8 cellular contexts compared by ENCODE assay signal in genomic region chr10:103967433-103968142, GRCh38. TPM values are rescaled to one million over a fixed set of nuclear protein-coding genes. Genes with fewer than 3 reads are reported as not detected.
DNase-seq lines count a peak whose midpoint lies in the region; ATAC-seq and TF ChIP-seq lines count a peak whose summit lies in the region.

No MANE protein-coding gene starts in this region.

- H3K4me1 Mint-ChIP-seq in CD4-positive, CD25-positive, alpha-beta regulatory T cell = peaks cover 32 to 59% (median 43%) of the 10 kb centered on the region in 4 donors

- H3K9me3 Mint-ChIP-seq in CD4-positive, CD25-positive, alpha-beta regulatory T cell = peaks cover 0 to 4% (median 0%) of the 10 kb centered on the region in 7 donors

- H3K9ac ChIP-seq in PC-3 (ENCODE audit: low read length) (peak overlapping the region; percentile 82), smooth muscle cell (ENCODE audit: low read depth) (peak overlapping the region; percentile 94)

- H3K36me3 ChIP-seq in CD4-positive, CD25-positive, alpha-beta regulatory T cell (ENCODE audit: control insufficient read depth, insufficient read depth, low read length) = no peaks in the 10 kb centered on the region
- no peaks in the 10 kb centered on the region for H3K36me3 ChIP-seq in PC-3 (ENCODE audit: low read depth, low read length)
- H3K36me3 ChIP-seq in breast epithelium = no peaks in the 10 kb centered on the region
- H3K36me3 ChIP-seq in smooth muscle cell (ENCODE audit: low read depth) = no peaks in the 10 kb centered on the region

- POLR2A ChIA-PET in PC-3 (lab: Charles Lee; ENCODE audit: unreplicated experiment) = interaction anchor here (0.6 kb wide), 1 partner anchor 78 kb away, joined by 4 read pairs; no protein-coding TSS in a partner anchor

- H3K4me2 ChIP-seq in PC-3 (ENCODE audit: low read length) (peak overlapping the region; percentile 92), smooth muscle cell (peak overlapping the region; percentile 100)

- H4K20me1 ChIP-seq in PC-3 (ENCODE audit: low read length) = peaks cover 33% of the 10 kb centered on the region
- peaks cover 48% of the 10 kb centered on the region for H4K20me1 ChIP-seq in smooth muscle cell (ENCODE audit: low read depth)

- intact Hi-C loops in PC-3 (cut with micrococcal nuclease) = loop anchor here (1.0 to 5.0 kb wide), 3 partner anchors 49 to 155 kb away; partner anchors contain the start of genes SFR1 and STN1
- intact Hi-C loops in breast epithelium (cut with DNase I; ENCODE audit: low total_unique reads) = loop anchor here (5.0 kb wide), 1 partner anchor 65 kb away; no protein-coding TSS in a partner anchor

- H2AFZ ChIP-seq in PC-3 (ENCODE audit: low read length) = peak overlapping the region; percentile 51; the same call in 1 of the 2 replicates
- H2AFZ ChIP-seq in smooth muscle cell (ENCODE audit: low read depth) = peak overlapping the region; percentile 86

- H3K27me3 Mint-ChIP-seq in CD4-positive, CD25-positive, alpha-beta regulatory T cell = no peaks in the 10 kb centered on the region

- peak overlapping the region; percentile 99 for H3K4me3 ChIP-seq in CD4-positive, CD25-positive, alpha-beta regulatory T cell (ENCODE audit: low read depth, low read length)
- peak overlapping the region; percentile 89 for H3K4me3 ChIP-seq in PC-3 (ENCODE audit: low read length)
- H3K4me3 ChIP-seq in breast epithelium = peak overlapping the region; percentile 86 to 94 (median 94)
- peak overlapping the region; percentile 94 for H3K4me3 ChIP-seq in smooth muscle cell

- no TSS peak for BruUV-seq in PC-3 (replicated peaks; lab: Mats Ljungman, UMichigan)

- peak overlapping the region; percentile 89 to 96 (median 96) for H3K27ac Mint-ChIP-seq in CD4-positive, CD25-positive, alpha-beta regulatory T cell

- H3K79me2 ChIP-seq in PC-3 (ENCODE audit: low read length) (peaks cover 51% of the 10 kb centered on the region), smooth muscle cell (ENCODE audit: low read depth) (peaks cover 50% of the 10 kb centered on the region)

- H3F3A ChIP-seq in PC-3 (ENCODE audit: low read length, unreplicated experiment) = no peaks in the 10 kb centered on the region
- H3F3A ChIP-seq in smooth muscle cell (ENCODE audit: low read depth) = no peaks in the 10 kb centered on the region

- no peaks in the 10 kb centered on the region for H3K27me3 ChIP-seq in CD4-positive, CD25-positive, alpha-beta regulatory T cell (ENCODE audit: control insufficient read depth, insufficient read depth, low read length)
- H3K27me3 ChIP-seq in PC-3 (ENCODE audit: low read length) (no peaks in the 10 kb centered on the region), breast epithelium (no peaks in the 10 kb centered on the region), smooth muscle cell (ENCODE audit: low read depth) (no peaks in the 10 kb centered on the region)

- peak; percentile 6 to 8 for ATAC-seq in CD4-positive, CD25-positive, alpha-beta regulatory T cell (ENCODE audit: low read depth in 2 of 2)
- peak; percentile 49 for ATAC-seq in GM18909 (IDR thresholded peaks at IDR 0.05; ENCODE audit: poor library complexity, unreplicated experiment)
- peak; percentile 33 for ATAC-seq in HG03097 (IDR thresholded peaks at IDR 0.05; ENCODE audit: low FRiP score, unreplicated experiment)
- peak; percentile 23 for ATAC-seq in PC-3

- 1% methylated on average over 56 of the region's 58 CpGs for WGBS in smooth muscle cell (ENCODE audit: low lambda C conversion rate)

- TF ChIP-seq POLR2A in breast epithelium (IDR thresholded peaks at IDR 0.05) = no peak

- peak overlapping the region; percentile 98 to 100 (median 98) for H3K4me3 Mint-ChIP-seq in CD4-positive, CD25-positive, alpha-beta regulatory T cell

- H3K9me2 ChIP-seq in PC-3 (replicated peaks; ENCODE audit: low read length) = no peaks in the 10 kb centered on the region

- peaks cover 3% of the 10 kb centered on the region for H3K36me3 Mint-ChIP-seq in CD4-positive, CD25-positive, alpha-beta regulatory T cell

- CTCF ChIA-PET in PC-3 (lab: Charles Lee) = no interaction called here

- peaks cover 44% of the 10 kb centered on the region for H3K4me1 ChIP-seq in CD4-positive, CD25-positive, alpha-beta regulatory T cell (ENCODE audit: control insufficient read depth, insufficient read depth, low read length, poor library complexity, severe bottlenecking)
- H3K4me1 ChIP-seq in PC-3 (ENCODE audit: insufficient read depth, low read length) = peaks cover 20% of the 10 kb centered on the region
- peaks cover 0 to 8% of the 10 kb centered on the region in 2 donors for H3K4me1 ChIP-seq in breast epithelium
- peaks cover 26% of the 10 kb centered on the region for H3K4me1 ChIP-seq in smooth muscle cell (ENCODE audit: low read depth)

- DNase-seq in CD4-positive, CD25-positive, alpha-beta regulatory T cell = peak in 2 of 3 donors; percentile 23 to 34
- DNase-seq in PC-3 (peak; percentile 37), breast epithelium (ENCODE audit: low spot score in 2 of 2) (no peak), iris pigment epithelial cell (ENCODE audit: low read depth) (peak; percentile 32), smooth muscle cell (lab: John Stamatoyannopoulos, UW; ENCODE audit: unreplicated experiment) (no peak), cortex of kidney (lab: John Stamatoyannopoulos, UW) (no peak)

- no peak for TF ChIP-seq CTCF in PC-3 (conservative IDR thresholded peaks at IDR 0.05; ENCODE audit: low read depth, low read length)
- no peak for TF ChIP-seq CTCF in breast epithelium (IDR thresholded peaks at IDR 0.05)
- TF ChIP-seq CTCF in smooth muscle cell (IDR thresholded peaks at IDR 0.05; ENCODE audit: borderline replicate concordance, insufficient read depth, poor library complexity, severe bottlenecking) = no peak

- peak overlapping the region; percentile 60 for H3K27ac ChIP-seq in CD4-positive, CD25-positive, alpha-beta regulatory T cell (ENCODE audit: insufficient read depth, low read length, poor library complexity, severe bottlenecking)
- H3K27ac ChIP-seq in PC-3 (ENCODE audit: low read length) = peak overlapping the region; percentile 30
- peak overlapping the region; percentile 96 to 100 for H3K27ac ChIP-seq in breast epithelium
- H3K27ac ChIP-seq in smooth muscle cell (ENCODE audit: low read depth) = peak overlapping the region; percentile 68

- no peaks in the 10 kb centered on the region for H3K9me3 ChIP-seq in CD4-positive, CD25-positive, alpha-beta regulatory T cell (ENCODE audit: control insufficient read depth in 2 of 2, low read length in 2 of 2)
- H3K9me3 ChIP-seq in PC-3 (ENCODE audit: low read length) (no peaks in the 10 kb centered on the region), breast epithelium (no peaks in the 10 kb centered on the region), smooth muscle cell (replicated peaks; ENCODE audit: low read depth) (no peaks in the 10 kb centered on the region)

RNA-seq across cellular contexts. Expression of gene SLK, which starts 0.6 kb away (rescaled TPM):
- total RNA-seq in CD4-positive, CD25-positive, alpha-beta regulatory T cell = 23.5 TPM
- polyA plus RNA-seq in CD4-positive, CD25-positive, alpha-beta regulatory T cell = 1 to 10 TPM; 3.2 to 6.0 (median 3.3) TPM
- total RNA-seq in PC-3 (2014; rRNA removed) = 17.3 and 20.2 TPM in 2 replicates
- 10 to 100 TPM; 63.2 to 94.4 (median 76.4) TPM for total RNA-seq in breast epithelium
- 45.7 and 54.9 TPM in 2 replicates for total RNA-seq in smooth muscle cell
- polyA plus RNA-seq in smooth muscle cell = 15.5 and 16.9 TPM in 2 replicates

RNA-seq across cellular contexts. Expression of gene STN1, which starts 49.6 kb away (rescaled TPM):
- 44.1 TPM for total RNA-seq in CD4-positive, CD25-positive, alpha-beta regulatory T cell
- polyA plus RNA-seq in CD4-positive, CD25-positive, alpha-beta regulatory T cell = 100 to 1,000 TPM in 3 of 4 donors, 10 to 100 TPM in 1; 94.5 to 122 (median 109) TPM
- total RNA-seq in PC-3 (2014; rRNA removed) (20.0 and 33.5 TPM in 2 replicates), breast epithelium (10 to 100 TPM; 23.8 to 31.2 (median 25.2) TPM), smooth muscle cell (34.9 and 37.9 TPM in 2 replicates)
- 38.6 and 47.8 TPM in 2 replicates for polyA plus RNA-seq in smooth muscle cell

Comparison
In these comparisons a context has a peak if more than half of its experiments do, and no peak if none do; other contexts are left out.
1. DNase-seq: peak in CD4-positive, CD25-positive, alpha-beta regulatory T cell (2 of 3), PC-3 (single experiment) and iris pigment epithelial cell (single experiment); none in breast epithelium (0 of 2), smooth muscle cell (single experiment) and cortex of kidney (single experiment).
2. H3K27ac ChIP-seq: peak in every context shown above with its lines; median percentile 98 in breast epithelium; 68 in smooth muscle cell; 60 in CD4-positive, CD25-positive, alpha-beta regulatory T cell; 30 in PC-3.
3. Peak in every context shown above with its lines, with median percentiles within 50 percentile points of each other: ATAC-seq and H3K4me3 ChIP-seq.